ENCODE assay signal across 21 cellular contexts in the genomic region with DNA sequence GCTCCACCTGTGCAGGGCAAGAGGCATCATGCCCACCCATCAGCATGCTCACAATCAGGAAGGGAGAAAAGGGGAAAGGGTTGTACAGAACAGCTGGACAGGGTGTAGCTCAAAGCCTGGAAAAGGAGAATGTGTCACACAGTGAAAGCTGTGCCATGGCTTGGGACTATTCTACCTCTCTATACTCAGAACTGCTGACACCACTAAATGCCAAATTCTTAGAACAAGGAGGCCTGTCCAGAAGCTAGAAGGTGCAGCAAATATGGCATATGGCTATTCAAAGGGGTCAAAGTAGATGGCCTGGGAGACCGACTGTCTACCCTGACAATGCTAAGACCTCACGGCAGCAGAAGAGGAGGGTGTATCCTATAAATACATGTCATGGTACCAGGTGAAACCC. TPM values are rescaled to one million over a fixed set of nuclear protein-coding genes. Genes with fewer than 3 reads are reported as not detected.
DNase-seq lines count a peak whose midpoint lies in the region; ATAC-seq and TF ChIP-seq lines count a peak whose summit lies in the region.
"Had no signal": no experiment of that assay in that cellular context is flagged by ENCODE, and none has a peak within 500 bp of the region (broad histone marks: within the 10 kb centered on the region; RNA-seq: fewer than 3 reads in every experiment).

No MANE protein-coding gene starts in this region.

- BruUV-seq in PC-3 (replicated peaks; lab: Mats Ljungman, UMichigan), result no TSS peak

- H3F3A ChIP-seq in PC-3 (ENCODE audit: low read length, unreplicated experiment), result peaks cover 4% of the 10 kb centered on the region

- CTCF ChIA-PET in PC-3 (lab: Charles Lee), result no interaction called here

- DNase-seq in PC-3, result no peak
- no peak for DNase-seq in chondrocyte (ENCODE audit: low spot score)
- no peak for DNase-seq in psoas muscle
- DNase-seq in dedifferentiated amniotic fluid mesenchymal stem cell (ENCODE audit: extremely low spot score), result no peak
- no peak for DNase-seq in GM20000 (ENCODE audit: low spot score)
- DNase-seq: activated B cell treated with CpG ODN at 0.5 μM for 24 hours; activated T-cell treated with anti-CD3 and anti-CD28 coated beads, Interleukin-2, amount 50 U/mL, for 4 hours; body of pancreas; DND-41; foreskin melanocyte; kidney; NCI-H146; NCI-H774; OCI-M1; stimulated activated CD4-positive, alpha-beta T cell treated with anti-CD3 and anti-CD28 coated beads, Interleukin-4, amount 100 ng/mL, for 1 hour had no signal

- no peaks in the 10 kb centered on the region for H4K20me1 ChIP-seq in PC-3 (ENCODE audit: low read length)

- no peak overlapping the region for H3K4me3 ChIP-seq in PC-3 (ENCODE audit: low read length)
- H3K4me3 ChIP-seq in psoas muscle, result no peak overlapping the region
- H3K4me3 ChIP-seq: body of pancreas, coronary artery, skin epidermis had no signal

- no peaks in the 10 kb centered on the region for H3K9me3 Mint-ChIP-seq in chondrocyte (ENCODE audit: low read depth)
- H3K9me3 Mint-ChIP-seq: activated B cell treated with CpG ODN at 0.5 μM for 24 hours; activated naive CD4-positive, alpha-beta T cell treated with anti-CD3 and anti-CD28 coated beads, Interleukin-2, amount 50 U/mL, for 72 hours; activated T-cell treated with anti-CD3 and anti-CD28 coated beads, Interleukin-2, amount 50 U/mL, for 4 hours; IgD-negative memory B cell; natural killer cell treated with Interleukin-12 subunit alpha and Interleukin-12 subunit beta and Interleukin-15 and Interleukin-18, amount 100 ng/mL, for 72 hours had no signal

- peaks cover 15% of the 10 kb centered on the region for H3K36me3 ChIP-seq in PC-3 (ENCODE audit: low read depth, low read length)
- H3K36me3 ChIP-seq in psoas muscle (ENCODE audit: insufficient read depth in 1 of 2, low read depth in 1 of 2), result peaks cover 4 to 96% of the 10 kb centered on the region in 2 donors

- H3K79me2 ChIP-seq in PC-3 (ENCODE audit: low read length), result peaks cover 5% of the 10 kb centered on the region; the same call in 1 of the 2 replicates

- peaks cover 40% of the 10 kb centered on the region for H3K4me1 Mint-ChIP-seq in chondrocyte (ENCODE audit: low read depth)
- H3K4me1 Mint-ChIP-seq: activated B cell treated with CpG ODN at 0.5 μM for 24 hours had no signal

- ATAC-seq in PC-3, result no peak
- no peak for ATAC-seq in psoas muscle
- ATAC-seq in HG03135 (IDR thresholded peaks at IDR 0.05; ENCODE audit: unreplicated experiment), result no peak
- ATAC-seq: activated naive CD4-positive, alpha-beta T cell treated with anti-CD3 and anti-CD28 coated beads, Interleukin-2, amount 50 U/mL, for 72 hours; activated T-cell treated with anti-CD3 and anti-CD28 coated beads, Interleukin-2, amount 50 U/mL, for 4 hours; body of pancreas; natural killer cell treated with Interleukin-12 subunit alpha and Interleukin-12 subunit beta and Interleukin-15 and Interleukin-18, amount 100 ng/mL, for 72 hours had no signal

- no peaks in the 10 kb centered on the region for H3K9me2 ChIP-seq in PC-3 (replicated peaks; ENCODE audit: low read length)

- intact Hi-C loops in PC-3 (cut with micrococcal nuclease), result no loop called here
- intact Hi-C loops in psoas muscle (cut with DNase I), result no loop called here

- 93 to 97% (median 95%) methylated on average over 2 of the region's 2 CpGs for WGBS in psoas muscle, 3 donors

- TF ChIP-seq CTCF in PC-3 (conservative IDR thresholded peaks at IDR 0.05; ENCODE audit: low read depth, low read length), result no peak
- no peak for TF ChIP-seq CTCF in chondrocyte (IDR thresholded peaks at IDR 0.05)
- no peak for TF ChIP-seq CTCF in psoas muscle (IDR thresholded peaks at IDR 0.05)
- TF ChIP-seq CTCF in GM20000 (IDR thresholded peaks at IDR 0.05; ENCODE audit: extremely low read depth, missing control alignments), result no peak

- peaks cover 35% of the 10 kb centered on the region for H3K4me1 ChIP-seq in PC-3 (ENCODE audit: insufficient read depth, low read length)
- peaks cover 19% of the 10 kb centered on the region for H3K4me1 ChIP-seq in psoas muscle
- H3K4me1 ChIP-seq: body of pancreas had no signal

- H3K4me2 ChIP-seq in PC-3 (ENCODE audit: low read length), result peak overlapping the region; percentile 14; the same call in 1 of the 2 replicates

- peak overlapping the region; percentile 95 for H3K27ac Mint-ChIP-seq in chondrocyte (ENCODE audit: unreplicated experiment)
- H3K27ac Mint-ChIP-seq: activated B cell treated with CpG ODN at 0.5 μM for 24 hours; IgD-negative memory B cell; natural killer cell treated with Interleukin-12 subunit alpha and Interleukin-12 subunit beta and Interleukin-15 and Interleukin-18, amount 100 ng/mL, for 72 hours had no signal

- no peak overlapping the region for H2AFZ ChIP-seq in PC-3 (ENCODE audit: low read length)

- H3K4me3 Mint-ChIP-seq in chondrocyte (ENCODE audit: unreplicated experiment), result no peak overlapping the region
- H3K4me3 Mint-ChIP-seq: activated B cell treated with CpG ODN at 0.5 μM for 24 hours; activated T-cell treated with anti-CD3 and anti-CD28 coated beads, Interleukin-2, amount 50 U/mL, for 4 hours; IgD-negative memory B cell; natural killer cell treated with Interleukin-12 subunit alpha and Interleukin-12 subunit beta and Interleukin-15 and Interleukin-18, amount 100 ng/mL, for 72 hours had no signal

- H3K27me3 Mint-ChIP-seq in chondrocyte (ENCODE audit: low read depth), result no peaks in the 10 kb centered on the region
- H3K27me3 Mint-ChIP-seq: activated B cell treated with CpG ODN at 0.5 μM for 24 hours; IgD-negative memory B cell; natural killer cell treated with Interleukin-12 subunit alpha and Interleukin-12 subunit beta and Interleukin-15 and Interleukin-18, amount 100 ng/mL, for 72 hours had no signal

- H3K27ac ChIP-seq in PC-3 (ENCODE audit: low read length), result peak overlapping the region; percentile 63
- peak overlapping the region; percentile 85 for H3K27ac ChIP-seq in psoas muscle
- H3K27ac ChIP-seq: body of pancreas, coronary artery had no signal

- no peaks in the 10 kb centered on the region for H3K27me3 ChIP-seq in PC-3 (ENCODE audit: low read length)
- no peaks in the 10 kb centered on the region for H3K27me3 ChIP-seq in psoas muscle (ENCODE audit: insufficient read depth in 3 of 3, low read length in 2 of 3)
- H3K27me3 ChIP-seq: body of pancreas had no signal

- H3K36me3 Mint-ChIP-seq in chondrocyte (ENCODE audit: low read depth), result peaks cover 33% of the 10 kb centered on the region

- POLR2A ChIA-PET in PC-3 (lab: Charles Lee; ENCODE audit: unreplicated experiment), result no interaction called here

- H3K9ac ChIP-seq in PC-3 (ENCODE audit: low read length), result no peak overlapping the region

- H3K9me3 ChIP-seq in PC-3 (ENCODE audit: low read length) (no peaks in the 10 kb centered on the region), psoas muscle (no peaks in the 10 kb centered on the region)
- H3K9me3 ChIP-seq: body of pancreas had no signal

RNA-seq across cellular contexts. Expression of a gene that starts 12.8 kb away (rescaled TPM):
- 15.9 and 19.9 TPM in 2 replicates for total RNA-seq in PC-3 (2014; rRNA removed)
- 26.9 to 29.7 TPM (median 28.2 TPM) in 3 replicates for total RNA-seq in chondrocyte
- 10 to 100 TPM in 3 of 4 donors, 1 to 10 TPM in 1; 7.4 to 12.5 (median 10.4) TPM for total RNA-seq in psoas muscle
- polyA plus RNA-seq in psoas muscle, result 10 to 100 TPM in 1 of 3 donors, 1 to 10 TPM in 2; 5.8 to 13.9 (median 6.4) TPM

RNA-seq across cellular contexts. Expression of a gene that starts 12.9 kb away (rescaled TPM):
- total RNA-seq in PC-3 (2014; rRNA removed), result 17.6 and 21.1 TPM in 2 replicates
- total RNA-seq in chondrocyte, result 21.4 to 27.5 TPM (median 23.2 TPM) in 3 replicates
- 10 to 100 TPM; 25.4 to 36.6 (median 28.9) TPM for total RNA-seq in psoas muscle
- polyA plus RNA-seq in psoas muscle, result 10 to 100 TPM; 36.1 to 51.2 (median 38.3) TPM

RNA-seq across cellular contexts. Expression of a gene that starts 41.5 kb away (rescaled TPM):
- 22.4 and 33.5 TPM in 2 replicates for total RNA-seq in PC-3 (2014; rRNA removed)
- total RNA-seq in chondrocyte, result 30.6 to 34.7 TPM (median 33.3 TPM) in 3 replicates
- 10 to 100 TPM; 29.1 to 48.6 (median 33.5) TPM for total RNA-seq in psoas muscle
- 10 to 100 TPM; 28.8 to 56.1 (median 37.8) TPM for polyA plus RNA-seq in psoas muscle

RNA-seq across cellular contexts. Expression of a gene that starts 41.7 kb away (rescaled TPM):
- total RNA-seq in PC-3 (2014; rRNA removed), result 2.1 and 2.4 TPM in 2 replicates
- total RNA-seq in chondrocyte, result 5.5 to 6.9 TPM (median 6.8 TPM) in 3 replicates
- total RNA-seq in psoas muscle, result under 1 TPM in 3 of 4 donors, not detected in 1; 0.08 to 0.24 (median 0.20) TPM
- under 1 TPM; 0.04 to 0.38 (median 0.07) TPM for polyA plus RNA-seq in psoas muscle
